In genomic region chr14:22466520-22466919, GRCh38 we compare ENCODE assay signal across 13 cellular contexts.
DNase-seq lines count a peak whose midpoint lies in the region; ATAC-seq and TF ChIP-seq lines count a peak whose summit lies in the region.
"Had no signal": no experiment of that assay in that cellular context is flagged by ENCODE, and none has a peak within 500 bp of the region (broad histone marks: within the 10 kb centered on the region; RNA-seq: fewer than 3 reads in every experiment).

No MANE protein-coding gene starts in this region.

- H3K9me3 Mint-ChIP-seq in activated T-cell treated with anti-CD3 and anti-CD28 coated beads, Interleukin-2, amount 50 U/mL, for 72 hours = no peaks in the 10 kb centered on the region
- H3K9me3 Mint-ChIP-seq in stimulated activated naive CD8-positive, alpha-beta T cell treated with anti-CD3 and anti-CD28 coated beads, Interleukin-15, Interleukin-2, amounts not matched to agents 100 ng/mL and 50 ng/mL, for 24 hours = no peaks in the 10 kb centered on the region
- H3K9me3 Mint-ChIP-seq: activated CD4-positive, alpha-beta memory T cell treated with anti-CD3 and anti-CD28 coated beads, Interleukin-2, amount 10 ng/mL, durations not matched to agents 7 days and 5 days had no signal

- TF ChIP-seq CTCF in body of pancreas (IDR thresholded peaks at IDR 0.05) = no peak

- peak; percentile 41 to 53 for ATAC-seq in activated T-cell treated with anti-CD3 and anti-CD28 coated beads, Interleukin-2, amount 50 U/mL, for 72 hours (replicated peaks in 1 of 2)
- ATAC-seq in HG03039 (IDR thresholded peaks at IDR 0.05; ENCODE audit: unreplicated experiment) (peak; percentile 44), body of pancreas (no peak)
- ATAC-seq: left lung, pancreas had no signal

- H3K4me3 ChIP-seq in body of pancreas = no peak overlapping the region
- H3K4me3 ChIP-seq: left lung, pancreas, tibial artery had no signal

- TF ChIP-seq POLR2A in body of pancreas (IDR thresholded peaks at IDR 0.05) = no peak

- no peaks in the 10 kb centered on the region for H3K27me3 Mint-ChIP-seq in activated T-cell treated with anti-CD3 and anti-CD28 coated beads, Interleukin-2, amount 50 U/mL, for 72 hours (ENCODE audit: low read depth)
- H3K27me3 Mint-ChIP-seq in stimulated activated naive CD8-positive, alpha-beta T cell treated with anti-CD3 and anti-CD28 coated beads, Interleukin-15, Interleukin-2, amounts not matched to agents 100 ng/mL and 50 ng/mL, for 24 hours = no peaks in the 10 kb centered on the region
- H3K27me3 Mint-ChIP-seq: activated CD4-positive, alpha-beta memory T cell treated with anti-CD3 and anti-CD28 coated beads, Interleukin-2, amount 10 ng/mL, durations not matched to agents 7 days and 5 days had no signal

- no peak overlapping the region for H3K27ac Mint-ChIP-seq in activated T-cell treated with anti-CD3 and anti-CD28 coated beads, Interleukin-2, amount 50 U/mL, for 72 hours
- H3K27ac Mint-ChIP-seq in stimulated activated naive CD8-positive, alpha-beta T cell treated with anti-CD3 and anti-CD28 coated beads, Interleukin-15, Interleukin-2, amounts not matched to agents 100 ng/mL and 50 ng/mL, for 24 hours = peak overlapping the region; percentile 21
- H3K27ac Mint-ChIP-seq: activated CD4-positive, alpha-beta memory T cell treated with anti-CD3 and anti-CD28 coated beads, Interleukin-2, amount 10 ng/mL, durations not matched to agents 7 days and 5 days had no signal

- H3K4me1 ChIP-seq in body of pancreas = peaks cover 7% of the 10 kb centered on the region
- H3K4me1 ChIP-seq: left lung, pancreas had no signal

- H3K4me3 Mint-ChIP-seq in activated T-cell treated with anti-CD3 and anti-CD28 coated beads, Interleukin-2, amount 50 U/mL, for 72 hours = no peak overlapping the region
- H3K4me3 Mint-ChIP-seq in stimulated activated naive CD8-positive, alpha-beta T cell treated with anti-CD3 and anti-CD28 coated beads, Interleukin-15, Interleukin-2, amounts not matched to agents 100 ng/mL and 50 ng/mL, for 24 hours = no peak overlapping the region
- H3K4me3 Mint-ChIP-seq: activated CD4-positive, alpha-beta memory T cell treated with anti-CD3 and anti-CD28 coated beads, Interleukin-2, amount 10 ng/mL, durations not matched to agents 7 days and 5 days had no signal

- no peak overlapping the region for H3K27ac ChIP-seq in body of pancreas
- H3K27ac ChIP-seq: left lung, pancreas, tibial artery had no signal

- no peaks in the 10 kb centered on the region for H3K36me3 ChIP-seq in body of pancreas (replicated peaks in 1 of 2; ENCODE audit: insufficient read depth in 1 of 2, low read depth in 2 of 2)
- H3K36me3 ChIP-seq: left lung, pancreas, tibial artery had no signal

- WGBS in body of pancreas, 2 donors = 79 to 96% methylated on average over 4 of the region's 4 CpGs

- no peaks in the 10 kb centered on the region for H3K4me1 Mint-ChIP-seq in activated T-cell treated with anti-CD3 and anti-CD28 coated beads, Interleukin-2, amount 50 U/mL, for 72 hours (ENCODE audit: low read depth)
- peaks cover 26% of the 10 kb centered on the region for H3K4me1 Mint-ChIP-seq in stimulated activated naive CD8-positive, alpha-beta T cell treated with anti-CD3 and anti-CD28 coated beads, Interleukin-15, Interleukin-2, amounts not matched to agents 100 ng/mL and 50 ng/mL, for 24 hours (ENCODE audit: low read depth)
- H3K4me1 Mint-ChIP-seq: activated CD4-positive, alpha-beta memory T cell treated with anti-CD3 and anti-CD28 coated beads, Interleukin-2, amount 10 ng/mL, durations not matched to agents 7 days and 5 days had no signal

- intact Hi-C loops in body of pancreas (cut with DNase I) = no loop called here

- H3K27me3 ChIP-seq in body of pancreas = no peaks in the 10 kb centered on the region
- H3K27me3 ChIP-seq: left lung, pancreas, tibial artery had no signal

- H3K36me3 Mint-ChIP-seq in activated T-cell treated with anti-CD3 and anti-CD28 coated beads, Interleukin-2, amount 50 U/mL, for 72 hours (ENCODE audit: insufficient read depth in 2 of 2) = no peaks in the 10 kb centered on the region
- no peaks in the 10 kb centered on the region for H3K36me3 Mint-ChIP-seq in stimulated activated naive CD8-positive, alpha-beta T cell treated with anti-CD3 and anti-CD28 coated beads, Interleukin-15, Interleukin-2, amounts not matched to agents 100 ng/mL and 50 ng/mL, for 24 hours (ENCODE audit: low read depth)

- DNase-seq in activated T-cell treated with anti-CD3 and anti-CD28 coated beads, Interleukin-2, amount 50 U/mL, for 72 hours = no peak
- DNase-seq in activated T-cell treated with anti-CD3 and anti-CD28 coated beads for 4 hours (no peak), activated gamma-delta T cell (lab: John Stamatoyannopoulos, UW) (peak; percentile 10), NCI-H526 treated with DMSO at 0.1 percent for 48 hours (lab: John Stamatoyannopoulos, UW) (no peak), NCI-H1092 (lab: John Stamatoyannopoulos, UW) (no peak), body of pancreas (no peak)
- DNase-seq: activated CD4-positive, alpha-beta memory T cell treated with anti-CD3 and anti-CD28 coated beads, Interleukin-2, amount 10 ng/mL, durations not matched to agents 7 days and 5 days; pancreas; stimulated activated CD4-positive, alpha-beta T cell treated with anti-CD3 and anti-CD28 coated beads, Interleukin-4, amount 100 ng/mL, for 1 hour; tibial artery had no signal

- no peaks in the 10 kb centered on the region for H3K9me3 ChIP-seq in body of pancreas
- H3K9me3 ChIP-seq: left lung, pancreas, tibial artery had no signal
